In genomic region chr20:62523473-62524203, GRCh38 we compare ENCODE assay signal across 11 cellular contexts. TPM values are rescaled to one million over a fixed set of nuclear protein-coding genes. Genes with fewer than 3 reads are reported as not detected.
DNase-seq lines count a peak whose midpoint lies in the region; ATAC-seq and TF ChIP-seq lines count a peak whose summit lies in the region.
"Had no signal": no experiment of that assay in that cellular context is flagged by ENCODE, and none has a peak within 500 bp of the region (broad histone marks: within the 10 kb centered on the region; RNA-seq: fewer than 3 reads in every experiment).

No MANE protein-coding gene starts in this region.

- H3K36me3 ChIP-seq in CD8-positive, alpha-beta T cell (ENCODE audit: insufficient read depth, low read length): no peaks in the 10 kb centered on the region
- no peaks in the 10 kb centered on the region for H3K36me3 ChIP-seq in suprapubic skin
- H3K36me3 ChIP-seq: uterus had no signal

- CTCF ChIA-PET in CD8-positive, alpha-beta T cell (lab: Charles Lee): no interaction called here

- H3K4me1 ChIP-seq in CD8-positive, alpha-beta T cell (ENCODE audit: insufficient read depth, low read length): peaks cover 21% of the 10 kb centered on the region
- no peaks in the 10 kb centered on the region for H3K4me1 ChIP-seq in suprapubic skin
- H3K4me1 ChIP-seq: uterus had no signal

- peak; percentile 19 to 80 (median 53) for DNase-seq in CD8-positive, alpha-beta T cell
- DNase-seq in RKO (ENCODE audit: low spot score) (peak; percentile 42), suprapubic skin (ENCODE audit: low spot score in 2 of 2) (no peak), AML-193 (lab: John Stamatoyannopoulos, UW) (no peak), NCI-H226 (no peak), immature natural killer cell (no peak)
- peak; percentile 33 to 65 for DNase-seq in stimulated activated CD4-positive, alpha-beta T cell treated with anti-CD3 and anti-CD28 coated beads, Interleukin-12 subunit alpha, Interleukin-12 subunit beta, amount 100 ng/mL, for 24 hours (ENCODE audit: low read depth in 2 of 2)
- DNase-seq: DMS 273 treated with DMSO at 0.1 percent for 48 hours, uterus had no signal

- H3K9me3 ChIP-seq in CD8-positive, alpha-beta T cell (ENCODE audit: low read length): no peaks in the 10 kb centered on the region
- no peaks in the 10 kb centered on the region for H3K9me3 ChIP-seq in suprapubic skin
- H3K9me3 ChIP-seq: uterus had no signal

- H3K4me3 ChIP-seq in CD8-positive, alpha-beta T cell (ENCODE audit: low read depth, low read length): no peak overlapping the region
- H3K4me3 ChIP-seq in suprapubic skin: no peak overlapping the region
- H3K4me3 ChIP-seq: uterus had no signal

- no peaks in the 10 kb centered on the region for H3K9me3 Mint-ChIP-seq in CD8-positive, alpha-beta T cell
- no peaks in the 10 kb centered on the region for H3K9me3 Mint-ChIP-seq in activated T-helper 17 cell treated with anti-CD3 and anti-CD28 coated beads, Interleukin-2, amount 50 U/mL, for 72 hours
- no peaks in the 10 kb centered on the region for H3K9me3 Mint-ChIP-seq in immature natural killer cell

- peaks cover 9% of the 10 kb centered on the region for H3K4me1 Mint-ChIP-seq in CD8-positive, alpha-beta T cell (ENCODE audit: low read depth)
- H3K4me1 Mint-ChIP-seq in activated T-helper 17 cell treated with anti-CD3 and anti-CD28 coated beads, Interleukin-2, amount 50 U/mL, for 72 hours: peaks cover 5% of the 10 kb centered on the region
- H3K4me1 Mint-ChIP-seq in immature natural killer cell: no peaks in the 10 kb centered on the region

- no peak for TF ChIP-seq CTCF in CD8-positive, alpha-beta T cell (IDR thresholded peaks at IDR 0.05)
- no peak for TF ChIP-seq CTCF in suprapubic skin (IDR thresholded peaks at IDR 0.05)

- 37% methylated on average over 23 of the region's 26 CpGs for WGBS in suprapubic skin

- POLR2A ChIA-PET in CD8-positive, alpha-beta T cell (lab: Charles Lee): no interaction called here

- H3K27ac Mint-ChIP-seq in CD8-positive, alpha-beta T cell: peak overlapping the region; percentile 37
- no peak overlapping the region for H3K27ac Mint-ChIP-seq in activated T-helper 17 cell treated with anti-CD3 and anti-CD28 coated beads, Interleukin-2, amount 50 U/mL, for 72 hours
- no peak overlapping the region for H3K27ac Mint-ChIP-seq in immature natural killer cell

- H3K36me3 Mint-ChIP-seq in CD8-positive, alpha-beta T cell: no peaks in the 10 kb centered on the region
- no peaks in the 10 kb centered on the region for H3K36me3 Mint-ChIP-seq in activated T-helper 17 cell treated with anti-CD3 and anti-CD28 coated beads, Interleukin-2, amount 50 U/mL, for 72 hours (ENCODE audit: low read depth)
- no peaks in the 10 kb centered on the region for H3K36me3 Mint-ChIP-seq in immature natural killer cell

- intact Hi-C loops in CD8-positive, alpha-beta T cell (cut with DNase I, micrococcal nuclease): no loop called here

- H3K4me3 Mint-ChIP-seq in CD8-positive, alpha-beta T cell: peak overlapping the region; percentile 54
- peak overlapping the region; percentile 58 for H3K4me3 Mint-ChIP-seq in activated T-helper 17 cell treated with anti-CD3 and anti-CD28 coated beads, Interleukin-2, amount 50 U/mL, for 72 hours
- H3K4me3 Mint-ChIP-seq in immature natural killer cell: no peak overlapping the region

- TF ChIP-seq POLR2A in suprapubic skin (IDR thresholded peaks at IDR 0.05): no peak

- peak; percentile 99 for ATAC-seq in CD8-positive, alpha-beta T cell
- peak; percentile 93 for ATAC-seq in activated T-helper 17 cell treated with anti-CD3 and anti-CD28 coated beads, Interleukin-2, amount 50 U/mL, for 72 hours (replicated peaks)

- no peak for TF ChIP-seq EP300 in suprapubic skin (IDR thresholded peaks at IDR 0.05)

- peaks cover 10% of the 10 kb centered on the region for H3K27me3 Mint-ChIP-seq in CD8-positive, alpha-beta T cell (ENCODE audit: low read depth)
- H3K27me3 Mint-ChIP-seq in activated T-helper 17 cell treated with anti-CD3 and anti-CD28 coated beads, Interleukin-2, amount 50 U/mL, for 72 hours: peaks cover 12% of the 10 kb centered on the region
- H3K27me3 Mint-ChIP-seq in immature natural killer cell (ENCODE audit: low read depth in 3 of 3): peaks cover 2 to 12% (median 5%) of the 10 kb centered on the region in 3 donors

- H3K27ac ChIP-seq in CD8-positive, alpha-beta T cell (ENCODE audit: low read depth, low read length): no peak overlapping the region
- H3K27ac ChIP-seq in suprapubic skin: no peak overlapping the region
- H3K27ac ChIP-seq: uterus had no signal

- H3K27me3 ChIP-seq in CD8-positive, alpha-beta T cell (ENCODE audit: insufficient read depth, low read length): no peaks in the 10 kb centered on the region
- H3K27me3 ChIP-seq in suprapubic skin: peaks cover 67% of the 10 kb centered on the region

RNA-seq across cellular contexts. Expression of gene GATA5, which starts 47.8 kb away (rescaled TPM):
- total RNA-seq in CD8-positive, alpha-beta T cell: not detected
- total RNA-seq in activated T-helper 17 cell treated with anti-CD3 and anti-CD28 coated beads, Interleukin-2, amount 50 U/mL, for 72 hours: not detected
- 1 to 10 TPM in 3 of 4 donors, under 1 TPM in 1; 0.23 to 2.1 (median 1.2) TPM for total RNA-seq in suprapubic skin
- not detected for polyA plus RNA-seq in immature natural killer cell
- polyA plus RNA-seq: keratinocyte had no signal

Comparison
In these comparisons a context has a peak if more than half of its experiments do, and no peak if none do; other contexts are left out.
1. DNase-seq: peak in CD8-positive, alpha-beta T cell (7 of 7), RKO (single experiment) and stimulated activated CD4-positive, alpha-beta T cell treated with anti-CD3 and anti-CD28 coated beads, Interleukin-12 subunit alpha, Interleukin-12 subunit beta, amount 100 ng/mL, for 24 hours (2 of 2); none in suprapubic skin (0 of 2), AML-193 (0 of 2), NCI-H226 (single experiment) and immature natural killer cell (0 of 3).
2. H3K4me3 Mint-ChIP-seq: peak in CD8-positive, alpha-beta T cell (single experiment) and activated T-helper 17 cell treated with anti-CD3 and anti-CD28 coated beads, Interleukin-2, amount 50 U/mL, for 72 hours (single experiment); none in immature natural killer cell (0 of 5).